Comparison of ENCODE assay signal across 8 cellular contexts in the genomic region with DNA sequence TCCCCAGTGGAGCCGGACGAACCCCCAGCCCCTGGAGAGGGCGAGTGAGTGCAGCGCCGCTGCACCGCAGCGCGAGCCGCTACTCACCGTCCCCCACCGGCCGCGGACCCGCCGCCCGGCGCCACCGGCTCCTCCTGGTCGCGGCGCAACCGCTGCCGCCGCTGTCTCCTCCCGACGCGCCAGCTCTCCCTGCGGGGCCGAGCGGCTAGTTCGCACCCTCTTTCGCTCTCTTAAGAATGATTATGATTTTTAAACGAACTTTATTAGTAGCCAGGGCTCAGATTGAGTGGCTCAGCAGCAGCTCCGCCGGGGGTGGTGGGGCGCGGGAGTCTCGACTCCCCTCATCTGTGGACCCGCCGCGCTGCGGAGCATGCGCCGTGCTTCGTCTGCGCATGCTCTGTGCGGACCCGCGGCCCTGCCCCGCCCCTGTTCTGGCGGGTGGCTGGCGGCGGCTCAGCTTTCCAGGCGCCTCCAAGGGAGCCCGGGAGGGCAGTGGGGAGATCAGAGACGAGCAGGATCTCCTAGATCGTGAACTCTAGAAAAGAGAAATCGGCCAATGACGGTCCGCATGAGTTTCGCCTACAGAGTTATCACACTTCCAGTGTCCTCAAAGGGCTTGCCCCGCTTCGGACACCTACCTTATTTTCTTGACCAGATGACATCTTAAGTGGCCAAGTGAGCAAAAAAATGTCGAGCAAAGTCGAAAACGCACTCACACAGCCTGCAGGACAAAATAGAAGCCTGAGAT.
A peak's percentile ranks its signal among the peaks of the same experiment; 100 is the strongest.
DNase-seq lines count a peak whose midpoint lies in the region; ATAC-seq and TF ChIP-seq lines count a peak whose summit lies in the region.

RAB23 (minus strand) TSS at position 372 of the 748 bp plus-strand sequence. CDS start 11,927 bp downstream, outside the sequence.

- no peak for TF ChIP-seq CTCF in astrocyte of the spinal cord (IDR thresholded peaks at IDR 0.05; ENCODE audit: low read depth, low read length)
- no peak for TF ChIP-seq CTCF in retinal pigment epithelial cell (conservative IDR thresholded peaks at IDR 0.05; ENCODE audit: low read depth, low read length)

- in situ Hi-C loops in astrocyte of the spinal cord (cut with HindIII; ENCODE audit: low sequenced_read_pairs) = no loop called here

- DNase-seq in NCI-H187 (lab: John Stamatoyannopoulos, UW) (peak; percentile 55 to 66), NCI-H187 treated with DMSO at 0.1 percent for 48 hours (lab: John Stamatoyannopoulos, UW) (no peak), NCI-H1694 (lab: John Stamatoyannopoulos, UW) (peak; percentile 18), T-helper 9 cell (peak; percentile 73), astrocyte of the spinal cord (ENCODE audit: low read depth, low spot score) (peak; percentile 87), hippocampal formation (lab: John Stamatoyannopoulos, UW) (peak; percentile 59 to 82), retinal pigment epithelial cell (ENCODE audit: low read depth) (no peak)

- H3K4me3 ChIP-seq in astrocyte of the spinal cord (ENCODE audit: low read depth, low read length) (peak within 1 kb of the TSS; percentile 91), retinal pigment epithelial cell (ENCODE audit: low read length) (peak within 1 kb of the TSS; percentile 91)

- ATAC-seq in HG02938 (IDR thresholded peaks at IDR 0.05; ENCODE audit: unreplicated experiment) = peak; percentile 69

Comparison
In these comparisons a context has a peak if more than half of its experiments do, and no peak if none do; other contexts are left out.
1. DNase-seq: peak in NCI-H187 (2 of 2), NCI-H1694 (single experiment), T-helper 9 cell (single experiment), astrocyte of the spinal cord (single experiment) and hippocampal formation (2 of 2); none in NCI-H187 treated with DMSO at 0.1 percent for 48 hours (single experiment) and retinal pigment epithelial cell (single experiment).